ENCODE assay signal across 8 cellular contexts in genomic region chr3:195691596-195692360, GRCh38. TPM values are rescaled to one million over a fixed set of nuclear protein-coding genes. Genes with fewer than 3 reads are reported as not detected.
A peak's percentile ranks its signal among the peaks of the same experiment; 100 is the strongest.
DNase-seq lines count a peak whose midpoint lies in the region; ATAC-seq, FAIRE-seq and TF ChIP-seq lines count a peak whose summit lies in the region.
"Not testable (repeated sequence)": the region's sequence is repeated elsewhere in the genome, so short reads cannot be mapped to it uniquely, and the experiment has no call there.
"Had no signal": no experiment of that assay in that cellular context is flagged by ENCODE, and none has a peak within 500 bp of the region (broad histone marks: within the 10 kb centered on the region; RNA-seq: fewer than 3 reads in every experiment).

No MANE protein-coding gene starts in this region.

- TF ChIP-seq RAD21 in IMR-90 (IDR thresholded peaks at IDR 0.05; ENCODE audit: low read length); K562 (CRISPR knock-in tag; conservative IDR thresholded peaks at IDR 0.05 in 1 of 2, IDR thresholded peaks at IDR 0.05 in 1 of 2): not testable (repeated sequence)

- H2BK15ac ChIP-seq in IMR-90 (ENCODE audit: low read depth, low read length) = not testable (repeated sequence)

- intact Hi-C loops in IMR-90 (cut with micrococcal nuclease); left lung (cut with DNase I); sciatic nerve (cut with DNase I): not testable (repeated sequence)
- intact Hi-C loops in K562 (cut with micrococcal nuclease) = loop anchor here (5.0 kb wide), 1 partner anchor 266 kb away; no protein-coding TSS in a partner anchor

- H3K14ac ChIP-seq in IMR-90 (replicated peaks; ENCODE audit: low read depth, low read length) = not testable (repeated sequence)

- POLR2A ChIA-PET in IMR-90 (lab: Charles Lee; ENCODE audit: unreplicated experiment) = not testable (repeated sequence)
- POLR2A ChIA-PET in K562 (lab: Yijun Ruan, JAX) = interaction anchor here (0.6 to 1.4 kb wide), 2 partner anchors 9 to 13 kb away, joined by 3 to 5 read pairs; no protein-coding TSS in a partner anchor

- not testable (repeated sequence) for H2BK5ac ChIP-seq in IMR-90 (ENCODE audit: low read depth, low read length, poor library complexity, severe bottlenecking)

- not testable (repeated sequence) for H4K5ac ChIP-seq in IMR-90 (ENCODE audit: low read depth, low read length)

- H2AFZ ChIP-seq in IMR-90 (replicated peaks; ENCODE audit: low read length, poor library complexity); K562 (ENCODE audit: low read depth, low read length): not testable (repeated sequence)

- peaks cover 34% of the 10 kb centered on the region for H3K4me1 Mint-ChIP-seq in T-helper 2 cell treated with Interferon-gamma antibody and Interleukin-4, amounts not matched to agents 5 μg/mL and 100 μg/mL, for 36 hours (ENCODE audit: low read depth)
- peaks cover 27% of the 10 kb centered on the region for H3K4me1 Mint-ChIP-seq in activated CD8-positive, alpha-beta memory T cell treated with anti-CD3 and anti-CD28 coated beads, Interleukin-2, amount 10 ng/mL, durations not matched to agents 7 days and 5 days
- not testable (repeated sequence) for H3K4me1 Mint-ChIP-seq in activated naive CD4-positive, alpha-beta T cell treated with anti-CD3 and anti-CD28 coated beads, Interleukin-2, amount 50 U/mL, for 24 hours

- CTCF ChIA-PET in IMR-90 (lab: Yijun Ruan, JAX); K562 (lab: Yijun Ruan, JAX; ENCODE audit: low intra/inter-chr PET ratio): not testable (repeated sequence)
- CTCF ChIA-PET in activated CD8-positive, alpha-beta memory T cell treated with anti-CD3 and anti-CD28 coated beads, Interleukin-2, amount 10 ng/mL, durations not matched to agents 7 days and 5 days (lab: Charles Lee) = interaction anchor here (1.3 kb wide), 1 partner anchor 12 kb away, joined by 3 read pairs; no protein-coding TSS in a partner anchor

- not testable (repeated sequence) for H3K4me3 Mint-ChIP-seq in T-helper 2 cell treated with Interferon-gamma antibody and Interleukin-4, amounts not matched to agents 5 μg/mL and 100 μg/mL, for 36 hours; activated CD8-positive, alpha-beta memory T cell treated with anti-CD3 and anti-CD28 coated beads, Interleukin-2, amount 10 ng/mL, durations not matched to agents 7 days and 5 days; activated naive CD4-positive, alpha-beta T cell treated with anti-CD3 and anti-CD28 coated beads, Interleukin-2, amount 50 U/mL, for 24 hours

- not testable (repeated sequence) for FAIRE-seq in K562 (lab: Jason Lieb, UNC)

- not testable (repeated sequence) for H3K9me3 ChIP-seq in IMR-90 (ENCODE audit: control insufficient read depth, insufficient read depth, low read length); K562 (replicated peaks; ENCODE audit: control insufficient read depth, insufficient read depth, low read depth, low read length); left lung

- H3K36me3 Mint-ChIP-seq in T-helper 2 cell treated with Interferon-gamma antibody and Interleukin-4, amounts not matched to agents 5 μg/mL and 100 μg/mL, for 36 hours (ENCODE audit: low read depth) = peaks cover 58% of the 10 kb centered on the region
- H3K36me3 Mint-ChIP-seq in activated CD8-positive, alpha-beta memory T cell treated with anti-CD3 and anti-CD28 coated beads, Interleukin-2, amount 10 ng/mL, durations not matched to agents 7 days and 5 days = peaks cover 43% of the 10 kb centered on the region
- peaks cover 26% of the 10 kb centered on the region for H3K36me3 Mint-ChIP-seq in activated naive CD4-positive, alpha-beta T cell treated with anti-CD3 and anti-CD28 coated beads, Interleukin-2, amount 50 U/mL, for 24 hours

- peak overlapping the region; percentile 56 for H3K27ac Mint-ChIP-seq in T-helper 2 cell treated with Interferon-gamma antibody and Interleukin-4, amounts not matched to agents 5 μg/mL and 100 μg/mL, for 36 hours
- peak overlapping the region; percentile 59 for H3K27ac Mint-ChIP-seq in activated CD8-positive, alpha-beta memory T cell treated with anti-CD3 and anti-CD28 coated beads, Interleukin-2, amount 10 ng/mL, durations not matched to agents 7 days and 5 days
- H3K27ac Mint-ChIP-seq in activated naive CD4-positive, alpha-beta T cell treated with anti-CD3 and anti-CD28 coated beads, Interleukin-2, amount 50 U/mL, for 24 hours = peak overlapping the region; percentile 56

- H3K27me3 Mint-ChIP-seq in T-helper 2 cell treated with Interferon-gamma antibody and Interleukin-4, amounts not matched to agents 5 μg/mL and 100 μg/mL, for 36 hours (ENCODE audit: low read depth); activated CD8-positive, alpha-beta memory T cell treated with anti-CD3 and anti-CD28 coated beads, Interleukin-2, amount 10 ng/mL, durations not matched to agents 7 days and 5 days; activated naive CD4-positive, alpha-beta T cell treated with anti-CD3 and anti-CD28 coated beads, Interleukin-2, amount 50 U/mL, for 24 hours: not testable (repeated sequence)

- not testable (repeated sequence) for TF ChIP-seq CTCF in IMR-90 (conservative IDR thresholded peaks at IDR 0.05; ENCODE audit: low read depth, low read length); K562 (IDR thresholded peaks at IDR 0.05 in 2 of 3, conservative IDR thresholded peaks at IDR 0.05 in 1 of 3; ENCODE audit: insufficient read depth in 2 of 3, low read depth in 1 of 3, low read length in 3 of 3); left lung (IDR thresholded peaks at IDR 0.05)

- H2AK5ac ChIP-seq in IMR-90 (ENCODE audit: low read depth, low read length) = not testable (repeated sequence)

- H3K79me2 ChIP-seq in K562 (ENCODE audit: control insufficient read depth, insufficient read depth, low read length) = not testable (repeated sequence)

- H3K4ac ChIP-seq in IMR-90 (ENCODE audit: low read depth, low read length) = not testable (repeated sequence)

- not testable (repeated sequence) for H2BK20ac ChIP-seq in IMR-90 (ENCODE audit: low read depth, low read length)

- H3K18ac ChIP-seq in IMR-90 (ENCODE audit: low read depth, low read length) = not testable (repeated sequence)

- not testable (repeated sequence) for H4K8ac ChIP-seq in IMR-90 (ENCODE audit: low read depth in 2 of 2, low read length in 2 of 2)

- H3K79me1 ChIP-seq in IMR-90 (ENCODE audit: low read depth in 1 of 2, low read length in 2 of 2) = peaks cover 0 to 13% of the 10 kb centered on the region in 2 experiments; a peak in 1 of 4 replicates

- not testable (repeated sequence) for H3K4me2 ChIP-seq in IMR-90 (ENCODE audit: low read depth, low read length); K562 (ENCODE audit: insufficient read depth, low read length)

- H3K9me1 ChIP-seq in IMR-90 (ENCODE audit: insufficient read depth, low read length); K562 (ENCODE audit: control insufficient read depth, insufficient read depth, low read length): not testable (repeated sequence)

- peaks cover 22% of the 10 kb centered on the region for H3K36me3 ChIP-seq in IMR-90 (ENCODE audit: control insufficient read depth, insufficient read depth, low read length)
- peaks cover 58% of the 10 kb centered on the region; the same call in 2 of the 3 replicates for H3K36me3 ChIP-seq in K562 (ENCODE audit: control insufficient read depth, insufficient read depth, low read length)
- peaks cover 0 to 67% of the 10 kb centered on the region in 2 donors for H3K36me3 ChIP-seq in left lung

- H3K4me3 ChIP-seq in IMR-90 (ENCODE audit: insufficient read depth, low read depth, low read length); K562; left lung: not testable (repeated sequence)

- not testable (repeated sequence) for BruUV-seq in IMR-90 (replicated peaks; lab: Mats Ljungman, UMichigan)
- BruUV-seq in K562 (replicated peaks; lab: Mats Ljungman, UMichigan) = TSS peak; percentile 17

- H3K23ac ChIP-seq in IMR-90 (ENCODE audit: low read depth, low read length) = not testable (repeated sequence)

- ATAC-seq in IMR-90 (ENCODE audit: low read depth); activated CD8-positive, alpha-beta memory T cell treated with anti-CD3 and anti-CD28 coated beads, Interleukin-2, amount 10 ng/mL, durations not matched to agents 7 days and 5 days; sciatic nerve: not testable (repeated sequence)
- ATAC-seq in K562 (peak; percentile 11; the same call in 1 of the 3 replicates), left lung (peak; percentile 13)

- H3K9ac ChIP-seq in IMR-90 (ENCODE audit: low read depth, low read length); K562 (ENCODE audit: insufficient read depth in 1 of 2, low read depth in 2 of 2, low read length in 2 of 2): not testable (repeated sequence)

- not testable (repeated sequence) for TF ChIP-seq EP300 in K562 (IDR thresholded peaks at IDR 0.05; ENCODE audit: low read length)

- H3K56ac ChIP-seq in IMR-90 (ENCODE audit: extremely low read depth, insufficient read depth, low read length) = not testable (repeated sequence)

- not testable (repeated sequence) for H4K20me1 ChIP-seq in IMR-90 (ENCODE audit: insufficient read depth, low read length); K562 (replicated peaks; ENCODE audit: control insufficient read depth, insufficient read depth, low read length)

- H2AK9ac ChIP-seq in IMR-90 (replicated peaks; ENCODE audit: low read depth, low read length, poor library complexity) = not testable (repeated sequence)

- TF ChIP-seq POLR2A in IMR-90 (IDR thresholded peaks at IDR 0.05; ENCODE audit: low read depth, low read length) = not testable (repeated sequence)
- 0 out of 2 replicates have a peak, but pooled peaks have one; percentile 57 for TF ChIP-seq POLR2A in K562 (conservative IDR thresholded peaks at IDR 0.05)

- H3K27ac ChIP-seq in IMR-90 (ENCODE audit: insufficient read depth, low read length); K562 (ENCODE audit: extremely low read depth, low read depth, low read length); left lung: not testable (repeated sequence)

- not testable (repeated sequence) for H3K4me1 ChIP-seq in IMR-90 (ENCODE audit: control insufficient read depth, insufficient read depth, low read length); K562 (replicated peaks in 1 of 2; ENCODE audit: control insufficient read depth in 2 of 2, insufficient read depth in 2 of 2, low read length in 2 of 2); left lung

- DNase-seq in IMR-90 = peak; percentile 35
- DNase-seq in T-helper 2 cell treated with Interferon-gamma antibody and Interleukin-4, amounts not matched to agents 5 μg/mL and 100 μg/mL, for 36 hours (ENCODE audit: low spot score); activated CD8-positive, alpha-beta memory T cell treated with anti-CD3 and anti-CD28 coated beads, Interleukin-2, amount 10 ng/mL, durations not matched to agents 7 days and 5 days; left lung: not testable (repeated sequence)
- peak in 1 of 4 experiments; percentile 9 for DNase-seq in K562 (ENCODE audit: extremely low read depth in 1 of 4, low spot score in 3 of 4)
- peak; percentile 53 for DNase-seq in sciatic nerve (ENCODE audit: low spot score)

- WGBS in IMR-90 (ENCODE audit: extremely low coverage in 2 of 2, insufficient read length in 1 of 2), 2 experiments = 95% methylated on average over 7 of the region's 11 CpGs; no CpG with 5 or more reads in 1 of the 2 experiments
- 97% methylated on average over 8 of the region's 11 CpGs for WGBS in K562 (ENCODE audit: insufficient coverage, low coverage, missing lambda C conversion rate)

- H3K9me3 Mint-ChIP-seq in T-helper 2 cell treated with Interferon-gamma antibody and Interleukin-4, amounts not matched to agents 5 μg/mL and 100 μg/mL, for 36 hours; activated CD8-positive, alpha-beta memory T cell treated with anti-CD3 and anti-CD28 coated beads, Interleukin-2, amount 10 ng/mL, durations not matched to agents 7 days and 5 days (ENCODE audit: low read depth); activated naive CD4-positive, alpha-beta T cell treated with anti-CD3 and anti-CD28 coated beads, Interleukin-2, amount 50 U/mL, for 24 hours: not testable (repeated sequence)

- H3K27me3 ChIP-seq in IMR-90 (ENCODE audit: control insufficient read depth, insufficient read depth, low read length); K562 (ENCODE audit: control insufficient read depth in 2 of 2, insufficient read depth in 2 of 2, low read length in 2 of 2); left lung: not testable (repeated sequence)

- H2BK120ac ChIP-seq in IMR-90 (ENCODE audit: low read depth, low read length) = not testable (repeated sequence)

- dilution Hi-C loops in IMR-90 (cut with HindIII; ENCODE audit: low sequenced_read_pairs, unreplicated experiment) = not testable (repeated sequence)

- in situ Hi-C loops in IMR-90 (cut with MboI; ENCODE audit: low sequenced_read_pairs) = loop anchor here (25.0 kb wide), 1 partner anchor 271 kb away; no protein-coding TSS in a partner anchor
- in situ Hi-C loops in K562 (cut with MboI) = not testable (repeated sequence)

- not testable (repeated sequence) for H4K91ac ChIP-seq in IMR-90 (ENCODE audit: insufficient read depth, low read depth, low read length)

RNA-seq across cellular contexts. Expression of gene MUC20, which starts 29.0 kb away (rescaled TPM):
- total RNA-seq in IMR-90 (2012; rRNA removed) = not detected in 2 replicates
- 0.12 and 0.24 TPM in 2 replicates for polyA plus RNA-seq in IMR-90 (2012; rRNA removed)
- polyA plus RNA-seq in IMR-90 (2012; cell fraction: cytosol; rRNA removed) = 0.11 TPM in 1 of 2 replicates, not detected in the other
- 1.7 TPM in 2 replicates for polyA plus RNA-seq in IMR-90 (2012; cell fraction: nucleus; rRNA removed; ENCODE audit: low replicate concordance)
- 1 to 10 TPM in 1 of 2 experiments, under 1 TPM in 1; 0.85 to 1.9 TPM for total RNA-seq in activated CD8-positive, alpha-beta memory T cell treated with anti-CD3 and anti-CD28 coated beads, Interleukin-2, amount 10 ng/mL, durations not matched to agents 7 days and 5 days
- total RNA-seq in K562 (2011; cell fraction: chromatin; rRNA removed; ENCODE audit: low replicate concordance) = 0.51 and 0.63 TPM in 2 replicates
- total RNA-seq in K562 (2011; cell fraction: nucleolus; rRNA removed) = 0.17 and 0.39 TPM in 2 replicates
- total RNA-seq in K562 (2011; cell fraction: nucleoplasm; rRNA removed) = not detected in 2 replicates
- not detected in 2 replicates for total RNA-seq in K562 (2014; rRNA removed)
- not detected in 2 replicates for total RNA-seq in K562 (2014; rRNA removed; fragmentation: Illumina TruSeq; extraction: Trizol)
- 0.18 TPM in 1 of 2 replicates, not detected in the other for total RNA-seq in K562 (2015; rRNA removed; fragmentation: Illumina TruSeq; extraction: Trizol)
- total RNA-seq in K562 (2021) = 0.16 and 0.25 TPM in 2 replicates
- polyA plus RNA-seq in K562 (2011; rRNA removed) = 0.11 and 0.15 TPM in 2 replicates
- 0.09 and 0.12 TPM in 2 replicates for polyA plus RNA-seq in K562 (2011; cell fraction: cytosol; rRNA removed)
- 0.41 and 0.63 TPM in 2 replicates for polyA plus RNA-seq in K562 (2011; cell fraction: nucleus; rRNA removed)
- 0.22 and 1.2 TPM in 2 replicates for polyA plus RNA-seq in K562 (2012)
- 0.15 and 0.44 TPM in 2 replicates for polyA plus RNA-seq in K562 (2014; fragmentation: Illumina TruSeq; extraction: Trizol)
- polyA plus RNA-seq in K562 (2014; fragmentation: Nextera tagmentation; extraction: Ambion mirVana) = under 1 TPM in 1 of 2 experiments, not detected in 1; 0.03 TPM
- polyA plus RNA-seq in K562 (2014; rRNA removed) = 0.22 and 0.23 TPM in 2 replicates
- polyA minus RNA-seq in K562 (2011; rRNA and poly(A)+ RNA removed) = not detected in 2 replicates
- polyA minus RNA-seq in K562 (2011; cell fraction: cytosol; rRNA and poly(A)+ RNA removed) = not detected in 2 replicates
- not detected in 2 replicates for polyA minus RNA-seq in K562 (2011; cell fraction: nucleus; rRNA and poly(A)+ RNA removed)
- 10 to 100 TPM in 1 of 2 donors, 1 to 10 TPM in 1; 7.7 to 20.3 TPM for total RNA-seq in left lung
- 28.7 TPM for total RNA-seq in sciatic nerve
- polyA plus RNA-seq: CD14-positive monocyte had no signal
